ENCODE assay signal across 26 cellular contexts in the genomic region with DNA sequence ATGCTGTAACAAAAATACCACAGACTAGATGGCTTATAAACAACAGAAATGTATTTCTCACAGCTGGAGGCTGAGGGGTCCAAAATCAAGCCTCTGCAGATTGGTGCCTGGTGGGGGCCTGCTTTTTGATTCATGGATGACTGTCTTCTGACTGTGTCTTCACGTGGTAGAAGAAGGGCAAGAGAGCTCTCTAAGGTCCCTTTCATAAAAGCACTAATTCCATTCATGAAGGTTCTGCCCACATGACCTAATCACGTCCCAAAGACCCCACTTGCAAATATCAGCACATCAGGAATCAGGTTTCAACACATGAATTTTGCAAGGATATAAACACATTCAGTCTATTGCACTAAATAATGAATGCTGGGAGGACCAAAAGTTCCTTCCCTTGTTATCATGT.
"Had no signal": no experiment of that assay in that cellular context is flagged by ENCODE, and none has a peak within 500 bp of the region (broad histone marks: within the 10 kb centered on the region; RNA-seq: fewer than 3 reads in every experiment).

No MANE protein-coding gene starts in this region.

- H3K4me3 ChIP-seq: coronary artery, dorsolateral prefrontal cortex, gastrocnemius medialis, heart left ventricle had no signal

- H3K9me3 ChIP-seq: gastrocnemius medialis, heart left ventricle had no signal

- ATAC-seq: activated T-cell treated with anti-CD3 and anti-CD28 coated beads, Interleukin-2, amount 50 U/mL, for 72 hours; esophagus mucosa; gastrocnemius medialis; heart left ventricle; WTC11 had no signal

- DNase-seq: activated CD4-positive, alpha-beta memory T cell treated with anti-CD3 and anti-CD28 coated beads, Interleukin-2, amount 10 ng/mL, durations not matched to agents 7 days and 5 days; activated CD4-positive, alpha-beta T cell treated with anti-CD3 and anti-CD28 coated beads for 1 hour; activated CD4-positive, alpha-beta T cell treated with anti-CD3 and anti-CD28 coated beads for 4 hours; activated CD4-positive, alpha-beta T cell treated with anti-CD3 and anti-CD28 coated beads, Interleukin-2, amount 10 ng/mL, durations not matched to agents 7 days and 5 days; activated CD4-positive, alpha-beta T cell treated with anti-CD3 and anti-CD28 coated beads, Interleukin-2, amount 50 U/mL, for 4 hours; activated CD8-positive, alpha-beta memory T cell treated with anti-CD3 and anti-CD28 coated beads, Interleukin-2, amount 50 U/mL, for 48 hours; activated gamma-delta T cell; activated naive CD4-positive, alpha-beta T cell treated with anti-CD3 and anti-CD28 coated beads, Interleukin-2, amount 50 U/mL, for 16 hours; activated naive CD4-positive, alpha-beta T cell treated with Interleukin-2 at 50 U/mL for 16 hours; activated T-cell treated with anti-CD3 and anti-CD28 coated beads for 4 hours; activated T-cell treated with anti-CD3 and anti-CD28 coated beads, Interleukin-2, amount 50 U/mL, for 24 hours; activated T-cell treated with anti-CD3 and anti-CD28 coated beads, Interleukin-2, amount 50 U/mL, for 72 hours; amniotic stem cell; anterior cingulate cortex; brain microvascular endothelial cell; dorsolateral prefrontal cortex; effector memory CD4-positive, alpha-beta T cell; endodermal cell; foreskin fibroblast; gastrocnemius medialis; glutamatergic neuron; heart left ventricle; T-helper 2 cell had no signal

- H3K27me3 ChIP-seq: brain microvascular endothelial cell, dorsolateral prefrontal cortex, gastrocnemius medialis, heart left ventricle had no signal

- H3K27ac ChIP-seq: brain microvascular endothelial cell, coronary artery, dorsolateral prefrontal cortex, gastrocnemius medialis, heart left ventricle had no signal

- H3K36me3 ChIP-seq: brain microvascular endothelial cell, gastrocnemius medialis, heart left ventricle had no signal
